ENCODE assay signal across 17 cellular contexts in the genomic region with DNA sequence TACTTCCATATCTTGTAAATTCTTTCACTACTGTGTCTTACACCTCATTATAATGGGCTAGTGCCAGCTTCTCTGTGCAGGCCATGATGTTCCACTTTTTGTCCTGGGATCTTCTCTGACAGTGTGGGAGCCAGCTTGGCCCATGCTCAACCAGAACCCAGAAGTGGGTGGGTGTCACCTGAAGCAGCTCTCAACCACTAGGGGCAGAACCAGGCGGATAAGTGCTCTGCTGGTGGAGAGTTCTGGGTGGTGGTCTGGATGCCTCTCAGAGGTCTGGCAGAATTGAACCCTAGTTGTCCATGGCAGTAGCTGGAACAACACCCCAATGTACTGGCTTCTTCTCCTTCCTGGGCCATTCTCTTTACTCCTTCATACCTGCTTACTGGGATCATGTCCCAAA.
DNase-seq lines count a peak whose midpoint lies in the region; ATAC-seq, FAIRE-seq and TF ChIP-seq lines count a peak whose summit lies in the region.
"Had no signal": no experiment of that assay in that cellular context is flagged by ENCODE, and none has a peak within 500 bp of the region (broad histone marks: within the 10 kb centered on the region; RNA-seq: fewer than 3 reads in every experiment).

No MANE protein-coding gene starts in this region.

- intact Hi-C loops in PC-3 (cut with micrococcal nuclease): no loop called here

- H3K4me3 Mint-ChIP-seq in GM23338: no peak overlapping the region
- H3K4me3 Mint-ChIP-seq: CD4-positive, alpha-beta T cell had no signal

- FAIRE-seq in frontal cortex (lab: Jason Lieb, UNC): no peak
- FAIRE-seq: GM12892 had no signal

- H3K27me3 ChIP-seq in DOHH2 (ENCODE audit: control insufficient read depth, low read length) (no peaks in the 10 kb centered on the region), GM23338 (ENCODE audit: insufficient read depth) (no peaks in the 10 kb centered on the region), PC-3 (ENCODE audit: low read length) (no peaks in the 10 kb centered on the region)
- H3K27me3 ChIP-seq: Peyer's patch had no signal

- H3K36me3 ChIP-seq in DOHH2 (ENCODE audit: control insufficient read depth, low read length) (no peaks in the 10 kb centered on the region), GM23338 (ENCODE audit: insufficient read depth) (no peaks in the 10 kb centered on the region), PC-3 (ENCODE audit: low read depth, low read length) (no peaks in the 10 kb centered on the region)
- H3K36me3 ChIP-seq: Peyer's patch had no signal

- H3K27ac ChIP-seq in DOHH2 (ENCODE audit: low read depth, low read length) (no peak overlapping the region), GM23338 (ENCODE audit: low read depth) (no peak overlapping the region), PC-3 (ENCODE audit: low read length) (no peak overlapping the region)
- H3K27ac ChIP-seq: Peyer's patch had no signal

- H3K4me2 ChIP-seq in DOHH2 (ENCODE audit: low read length): no peak overlapping the region
- H3K4me2 ChIP-seq in GM23338: no peak overlapping the region
- no peak overlapping the region for H3K4me2 ChIP-seq in PC-3 (ENCODE audit: low read length)

- H3K9me3 ChIP-seq in DOHH2 (ENCODE audit: control insufficient read depth, insufficient read depth, low read length) (no peaks in the 10 kb centered on the region), PC-3 (ENCODE audit: low read length) (no peaks in the 10 kb centered on the region)

- H3K9me2 ChIP-seq in DOHH2 (replicated peaks; ENCODE audit: control insufficient read depth, low read length) (no peaks in the 10 kb centered on the region), GM23338 (ENCODE audit: insufficient read depth) (peaks cover 7% of the 10 kb centered on the region; the same call in 1 of the 2 replicates), PC-3 (replicated peaks; ENCODE audit: low read length) (no peaks in the 10 kb centered on the region)

- POLR2A ChIA-PET in PC-3 (lab: Charles Lee; ENCODE audit: unreplicated experiment): no interaction called here

- CTCF ChIA-PET in PC-3 (lab: Charles Lee): no interaction called here

- no peaks in the 10 kb centered on the region for H3K9me3 Mint-ChIP-seq in GM23338

- H3K4me3 ChIP-seq in DOHH2 (ENCODE audit: low read length): no peak overlapping the region
- H3K4me3 ChIP-seq in GM23338: no peak overlapping the region
- H3K4me3 ChIP-seq in PC-3 (ENCODE audit: low read length): no peak overlapping the region
- H3K4me3 ChIP-seq: Peyer's patch had no signal

- no peak overlapping the region for H3K9ac ChIP-seq in PC-3 (ENCODE audit: low read length)

- peaks cover 6% of the 10 kb centered on the region for H3K27me3 Mint-ChIP-seq in GM23338 (ENCODE audit: insufficient read depth, low read depth, poor library complexity)
- H3K27me3 Mint-ChIP-seq: CD4-positive, alpha-beta T cell had no signal

- DNase-seq in GM23338 (ENCODE audit: low spot score): peak; percentile 41
- no peak for DNase-seq in PC-3
- DNase-seq in iPS-NIHi11 (ENCODE audit: low spot score): peak; percentile 25
- no peak for DNase-seq in DMS53 treated with DMSO at 0.1 percent for 48 hours (lab: John Stamatoyannopoulos, UW; ENCODE audit: unreplicated experiment)
- no peak for DNase-seq in frontal cortex (ENCODE audit: low spot score in 2 of 2)
- DNase-seq in NCI-H1105 (lab: John Stamatoyannopoulos, UW): no peak
- DNase-seq: ACHN; CD4-positive, alpha-beta T cell; NCI-H1048; NCI-H2107; NCI-H345; NCI-H69; Peyer's patch; SHP77 had no signal

- H3K4me1 ChIP-seq in DOHH2 (ENCODE audit: control insufficient read depth, low read length): no peaks in the 10 kb centered on the region
- no peaks in the 10 kb centered on the region for H3K4me1 ChIP-seq in GM23338 (ENCODE audit: insufficient read depth)
- H3K4me1 ChIP-seq in PC-3 (ENCODE audit: insufficient read depth, low read length): no peaks in the 10 kb centered on the region
- H3K4me1 ChIP-seq: Peyer's patch had no signal

- no peaks in the 10 kb centered on the region for H4K20me1 ChIP-seq in DOHH2 (ENCODE audit: control insufficient read depth, insufficient read depth, low read depth, low read length)
- H4K20me1 ChIP-seq in GM23338 (replicated peaks; ENCODE audit: insufficient read depth): no peaks in the 10 kb centered on the region
- no peaks in the 10 kb centered on the region for H4K20me1 ChIP-seq in PC-3 (ENCODE audit: low read length)

- BruUV-seq in PC-3 (replicated peaks; lab: Mats Ljungman, UMichigan): no TSS peak

- TF ChIP-seq CTCF in DOHH2 (IDR thresholded peaks at IDR 0.05; ENCODE audit: low read depth, low read length, poor library complexity, severe bottlenecking) (peak; percentile 16), GM23338 (conservative IDR thresholded peaks at IDR 0.05; ENCODE audit: low read depth in 2 of 2) (peak; percentile 47 to 49), PC-3 (conservative IDR thresholded peaks at IDR 0.05; ENCODE audit: low read depth, low read length) (peak; percentile 21; the same call in 1 of the 2 replicates)

- H3F3A ChIP-seq in DOHH2 (ENCODE audit: control insufficient read depth, insufficient read depth) (no peaks in the 10 kb centered on the region), GM23338 (replicated peaks; ENCODE audit: low read depth) (no peaks in the 10 kb centered on the region), PC-3 (ENCODE audit: low read length, unreplicated experiment) (no peaks in the 10 kb centered on the region)

- H3K79me2 ChIP-seq in DOHH2 (ENCODE audit: control insufficient read depth, low read length) (no peaks in the 10 kb centered on the region), GM23338 (replicated peaks; ENCODE audit: insufficient read depth) (no peaks in the 10 kb centered on the region), PC-3 (ENCODE audit: low read length) (no peaks in the 10 kb centered on the region)

- ATAC-seq in GM23338 (peak; percentile 82), PC-3 (no peak), HG03039 (IDR thresholded peaks at IDR 0.05; ENCODE audit: unreplicated experiment) (no peak)

- peaks cover 3% of the 10 kb centered on the region; the same call in 2 of the 3 replicates for H3K4me1 Mint-ChIP-seq in GM23338

- no peak overlapping the region for H3K27ac Mint-ChIP-seq in GM23338
- H3K27ac Mint-ChIP-seq: CD4-positive, alpha-beta T cell had no signal

- no peak overlapping the region for H2AFZ ChIP-seq in GM23338
- H2AFZ ChIP-seq in PC-3 (ENCODE audit: low read length): no peak overlapping the region

- no peaks in the 10 kb centered on the region for H3K36me3 Mint-ChIP-seq in GM23338 (ENCODE audit: low read depth)

TF ChIP-seq in GM23338, 12 proteins besides CTCF, POLR2A, EP300 and RAD21 (continues in another document):
- TF ChIP-seq CREB1 (CRISPR knock-in tag; IDR thresholded peaks at IDR 0.05; ENCODE audit: low read depth) (no peak), EZH2phosphoT487 (IDR thresholded peaks at IDR 0.05; ENCODE audit: unreplicated experiment) (no peak), JUNB (IDR thresholded peaks at IDR 0.05; ENCODE audit: unreplicated experiment) (no peak), ZNF331 (CRISPR knock-in tag; IDR thresholded peaks at IDR 0.05; ENCODE audit: low read depth) (no peak)
- TF ChIP-seq, protein P1, sequence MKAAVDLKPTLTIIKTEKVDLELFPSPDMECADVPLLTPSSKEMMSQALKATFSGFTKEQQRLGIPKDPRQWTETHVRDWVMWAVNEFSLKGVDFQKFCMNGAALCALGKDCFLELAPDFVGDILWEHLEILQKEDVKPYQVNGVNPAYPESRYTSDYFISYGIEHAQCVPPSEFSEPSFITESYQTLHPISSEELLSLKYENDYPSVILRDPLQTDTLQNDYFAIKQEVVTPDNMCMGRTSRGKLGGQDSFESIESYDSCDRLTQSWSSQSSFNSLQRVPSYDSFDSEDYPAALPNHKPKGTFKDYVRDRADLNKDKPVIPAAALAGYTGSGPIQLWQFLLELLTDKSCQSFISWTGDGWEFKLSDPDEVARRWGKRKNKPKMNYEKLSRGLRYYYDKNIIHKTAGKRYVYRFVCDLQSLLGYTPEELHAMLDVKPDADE (IDR thresholded peaks at IDR 0.05): no peak

Comparison
In these comparisons a context has a peak if more than half of its experiments do, and no peak if none do; other contexts are left out.
1. DNase-seq: peak in GM23338 (single experiment) and iPS-NIHi11 (single experiment); none in PC-3 (single experiment), DMS53 treated with DMSO at 0.1 percent for 48 hours (single experiment), frontal cortex (0 of 2) and NCI-H1105 (single experiment).
2. Peak in every context shown above with its lines, with median percentiles within 50 percentile points of each other: CTCF ChIP-seq.